ENCODE assay signal across 23 cellular contexts in genomic region chr13:46490129-46490528, GRCh38.
A peak's percentile ranks its signal among the peaks of the same experiment; 100 is the strongest.
DNase-seq lines count a peak whose midpoint lies in the region; ATAC-seq and TF ChIP-seq lines count a peak whose summit lies in the region.
"Had no signal": no experiment of that assay in that cellular context is flagged by ENCODE, and none has a peak within 500 bp of the region (broad histone marks: within the 10 kb centered on the region; RNA-seq: fewer than 3 reads in every experiment).

No MANE protein-coding gene starts in this region.

- no peak overlapping the region for H3K4me3 Mint-ChIP-seq in chondrocyte (ENCODE audit: unreplicated experiment)
- H3K4me3 Mint-ChIP-seq: CD4-positive, alpha-beta T cell; central memory CD8-positive, alpha-beta T cell; memory B cell; natural killer cell treated with Interleukin-12 subunit alpha and Interleukin-12 subunit beta and Interleukin-15 and Interleukin-18, amount 100 ng/mL, for 72 hours had no signal

- peak overlapping the region; percentile 5 for H3K4me3 ChIP-seq in osteoblast (ENCODE audit: insufficient read depth, low read length)
- no peak overlapping the region for H3K4me3 ChIP-seq in vagina
- H3K4me3 ChIP-seq: adrenal gland, HAP-1, upper lobe of left lung had no signal

- ATAC-seq in Right ventricle myocardium superior (ENCODE audit: poor library complexity) (peak; percentile 22), left ventricle myocardium superior (no peak)

- H3K9me3 ChIP-seq in osteoblast (ENCODE audit: low read depth, low read length) (peaks cover 4% of the 10 kb centered on the region), vagina (peaks cover under 1% of the 10 kb centered on the region)

- H3K27ac ChIP-seq in osteoblast (ENCODE audit: low read depth, low read length) (peak overlapping the region; percentile 22), vagina (peak overlapping the region; percentile 69)
- H3K27ac ChIP-seq: adrenal gland, upper lobe of left lung had no signal

- TF ChIP-seq CTCF in chondrocyte (IDR thresholded peaks at IDR 0.05) (no peak), osteoblast (IDR thresholded peaks at IDR 0.05; ENCODE audit: extremely low read depth, low read depth, low read length) (no peak), vagina (IDR thresholded peaks at IDR 0.05) (no peak)

- no peaks in the 10 kb centered on the region for H3K79me2 ChIP-seq in osteoblast (ENCODE audit: insufficient read depth, low read length)

- H2AFZ ChIP-seq in osteoblast (ENCODE audit: low read length) = no peak overlapping the region

- peaks cover 16% of the 10 kb centered on the region for H3K4me1 ChIP-seq in osteoblast (ENCODE audit: insufficient read depth, low read length)
- H3K4me1 ChIP-seq in vagina = no peaks in the 10 kb centered on the region
- H3K4me1 ChIP-seq: adrenal gland, HAP-1 had no signal

- DNase-seq in Right ventricle myocardium superior (no peak), left ventricle myocardium superior (no peak), chondrocyte (ENCODE audit: low spot score) (no peak), osteoblast (ENCODE audit: insufficient read length, low spot score, missing footprints) (no peak), vagina (ENCODE audit: extremely low spot score in 2 of 2) (no peak), NCI-H774 (lab: John Stamatoyannopoulos, UW) (no peak), NCI-H146 treated with DMSO at 0.1 percent for 48 hours (lab: John Stamatoyannopoulos, UW; ENCODE audit: unreplicated experiment) (no peak), GM03348 (ENCODE audit: low spot score) (no peak)
- DNase-seq: activated CD4-positive, alpha-beta T cell treated with anti-CD3 and anti-CD28 coated beads for 48 hours; activated CD8-positive, alpha-beta memory T cell treated with anti-CD3 and anti-CD28 coated beads, Interleukin-2, amount 50 U/mL, for 4 hours; activated effector memory CD4-positive, alpha-beta T cell treated with Interleukin-2 at 50 U/mL for 16 hours; adrenal gland; CD4-positive, alpha-beta T cell; effector memory CD4-positive, alpha-beta T cell; KBM-7; NCI-H1092; SW 1271 had no signal

- H3K27me3 Mint-ChIP-seq in chondrocyte (ENCODE audit: low read depth) = no peaks in the 10 kb centered on the region
- H3K27me3 Mint-ChIP-seq: memory B cell had no signal

- H3K27ac Mint-ChIP-seq in chondrocyte (ENCODE audit: unreplicated experiment) = peak overlapping the region; percentile 94
- H3K27ac Mint-ChIP-seq: CD4-positive, alpha-beta T cell; memory B cell; natural killer cell treated with Interleukin-12 subunit alpha and Interleukin-12 subunit beta and Interleukin-15 and Interleukin-18, amount 100 ng/mL, for 72 hours; progenitor cell of endocrine pancreas had no signal

- H3K4me1 Mint-ChIP-seq in chondrocyte (ENCODE audit: low read depth) = peaks cover 46% of the 10 kb centered on the region
- H3K4me1 Mint-ChIP-seq: central memory CD8-positive, alpha-beta T cell; memory B cell had no signal

- H3K9me3 Mint-ChIP-seq in chondrocyte (ENCODE audit: low read depth) = peaks cover 5% of the 10 kb centered on the region
- H3K9me3 Mint-ChIP-seq: central memory CD8-positive, alpha-beta T cell; natural killer cell treated with Interleukin-12 subunit alpha and Interleukin-12 subunit beta and Interleukin-15 and Interleukin-18, amount 100 ng/mL, for 72 hours had no signal

- peak overlapping the region; percentile 67 for H3K4me2 ChIP-seq in osteoblast (ENCODE audit: insufficient read depth, low read length)

- no peak for TF ChIP-seq POLR2A in vagina (IDR thresholded peaks at IDR 0.05)

- H3K36me3 ChIP-seq in osteoblast (ENCODE audit: insufficient read depth, low read length) (no peaks in the 10 kb centered on the region), vagina (no peaks in the 10 kb centered on the region)
- H3K36me3 ChIP-seq: adrenal gland, HAP-1, upper lobe of left lung had no signal

- intact Hi-C loops in Right ventricle myocardium superior (cut with DNase I) = no loop called here
- intact Hi-C loops in left ventricle myocardium superior (cut with micrococcal nuclease) = loop anchor here (10.0 kb wide), 1 partner anchor 55 kb away; no protein-coding TSS in a partner anchor
- intact Hi-C loops in vagina (cut with DNase I) = loop anchor here (5.0 to 10.0 kb wide), 2 partner anchors 65 to 232 kb away; partner anchors contain the start of gene LRCH1

- H4K20me1 ChIP-seq in osteoblast (ENCODE audit: insufficient read depth, low read length) = no peaks in the 10 kb centered on the region

- H3K27me3 ChIP-seq in osteoblast (ENCODE audit: insufficient read depth, low read length) (no peaks in the 10 kb centered on the region), vagina (no peaks in the 10 kb centered on the region)
- H3K27me3 ChIP-seq: adrenal gland, upper lobe of left lung had no signal

- no peaks in the 10 kb centered on the region for H3K36me3 Mint-ChIP-seq in chondrocyte (ENCODE audit: low read depth)
